In the genomic region with DNA sequence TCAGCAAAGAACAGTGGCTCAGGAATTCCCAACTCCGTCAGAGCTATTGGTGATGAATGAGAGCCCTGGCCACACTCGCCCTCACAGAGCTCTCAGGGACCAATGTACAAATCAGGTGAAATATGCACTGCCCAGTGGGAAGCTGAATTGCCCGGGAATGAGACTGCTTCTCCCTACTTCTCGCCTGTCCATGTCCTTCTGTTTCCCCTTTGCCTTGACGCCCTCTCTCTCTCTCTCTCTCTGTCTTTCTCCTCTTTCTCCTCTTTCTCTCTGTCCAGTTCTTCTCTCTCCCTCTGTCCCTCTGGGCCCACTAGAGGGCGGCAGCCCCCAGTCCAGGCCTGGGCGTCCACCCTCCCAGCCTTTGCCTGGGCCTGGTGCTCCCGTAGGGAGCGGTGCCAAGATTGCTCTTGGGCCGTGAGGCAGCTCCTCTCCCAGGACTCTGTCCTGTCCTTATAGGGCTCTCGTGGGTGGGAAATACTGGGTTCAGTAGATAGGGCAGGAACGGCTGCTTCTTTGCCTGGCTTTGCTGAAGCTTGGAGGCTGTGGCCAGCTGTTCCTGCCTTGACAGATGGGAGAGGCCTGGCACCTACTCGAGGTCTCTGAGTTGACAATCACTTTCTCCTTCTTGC, we compare ENCODE assay signal across 1 cellular context.
TF ChIP-seq lines count a peak whose summit lies in the region.

No MANE protein-coding gene starts in this region.

TF ChIP-seq in HepG2, 621 proteins besides CTCF, POLR2A, EP300 and RAD21 (continued from another document and continues in another):
- TF ChIP-seq, protein P1, sequence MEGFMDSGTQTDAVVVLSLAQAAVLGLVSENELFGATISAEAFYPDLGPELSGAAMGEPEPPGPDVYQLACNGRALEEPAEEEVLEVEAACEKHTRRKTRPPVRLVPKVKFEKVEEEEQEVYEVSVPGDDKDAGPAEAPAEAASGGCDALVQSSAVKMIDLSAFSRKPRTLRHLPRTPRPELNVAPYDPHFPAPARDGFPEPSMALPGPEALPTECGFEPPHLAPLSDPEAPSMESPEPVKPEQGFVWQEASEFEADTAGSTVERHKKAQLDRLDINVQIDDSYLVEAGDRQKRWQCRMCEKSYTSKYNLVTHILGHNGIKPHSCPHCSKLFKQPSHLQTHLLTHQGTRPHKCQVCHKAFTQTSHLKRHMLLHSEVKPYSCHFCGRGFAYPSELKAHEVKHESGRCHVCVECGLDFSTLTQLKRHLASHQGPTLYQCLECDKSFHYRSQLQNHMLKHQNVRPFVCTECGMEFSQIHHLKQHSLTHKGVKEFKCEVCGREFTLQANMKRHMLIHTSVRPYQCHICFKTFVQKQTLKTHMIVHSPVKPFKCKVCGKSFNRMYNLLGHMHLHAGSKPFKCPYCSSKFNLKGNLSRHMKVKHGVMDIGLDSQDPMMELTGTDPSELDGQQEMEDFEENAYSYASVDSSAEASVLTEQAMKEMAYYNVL (CRISPR knock-in tag; IDR thresholded peaks at IDR 0.05; ENCODE audit: borderline replicate concordance): peak; percentile 98
- TF ChIP-seq TFE3 (CRISPR knock-in tag; IDR thresholded peaks at IDR 0.05) (peak; percentile 22; the same call in 1 of the 2 replicates), ZNF616 (CRISPR knock-in tag; IDR thresholded peaks at IDR 0.05; ENCODE audit: low read depth) (no peak), MED13 (CRISPR knock-in tag; IDR thresholded peaks at IDR 0.05) (no peak), NPAS2 (CRISPR knock-in tag; IDR thresholded peaks at IDR 0.05; ENCODE audit: borderline replicate concordance) (no peak), SMC3 (IDR thresholded peaks at IDR 0.05; ENCODE audit: low read length) (peak; percentile 66), KLF13 (CRISPR knock-in tag; IDR thresholded peaks at IDR 0.05) (no peak), ZNF12 (CRISPR knock-in tag; IDR thresholded peaks at IDR 0.05) (no peak), HINFP (CRISPR knock-in tag; IDR thresholded peaks at IDR 0.05; ENCODE audit: low read depth) (peak; percentile 32; the same call in 1 of the 2 replicates), ZNF10 (CRISPR knock-in tag; IDR thresholded peaks at IDR 0.05; ENCODE audit: borderline replicate concordance, low read depth) (no peak), DR1 (CRISPR knock-in tag; IDR thresholded peaks at IDR 0.05) (no peak), THYN1 (CRISPR knock-in tag; IDR thresholded peaks at IDR 0.05; ENCODE audit: borderline replicate concordance, low read depth) (0 out of 2 replicates have a peak, but pooled peaks have one; percentile 74), FOXJ3 (CRISPR knock-in tag; IDR thresholded peaks at IDR 0.05; ENCODE audit: borderline replicate concordance) (no peak), ZBTB1 (CRISPR knock-in tag; IDR thresholded peaks at IDR 0.05; ENCODE audit: borderline replicate concordance) (no peak), ZMYM4 (CRISPR knock-in tag; IDR thresholded peaks at IDR 0.05) (peak; percentile 58; the same call in 1 of the 2 replicates), SATB2 (CRISPR knock-in tag; IDR thresholded peaks at IDR 0.05) (no peak)
- TF ChIP-seq, protein P2, sequence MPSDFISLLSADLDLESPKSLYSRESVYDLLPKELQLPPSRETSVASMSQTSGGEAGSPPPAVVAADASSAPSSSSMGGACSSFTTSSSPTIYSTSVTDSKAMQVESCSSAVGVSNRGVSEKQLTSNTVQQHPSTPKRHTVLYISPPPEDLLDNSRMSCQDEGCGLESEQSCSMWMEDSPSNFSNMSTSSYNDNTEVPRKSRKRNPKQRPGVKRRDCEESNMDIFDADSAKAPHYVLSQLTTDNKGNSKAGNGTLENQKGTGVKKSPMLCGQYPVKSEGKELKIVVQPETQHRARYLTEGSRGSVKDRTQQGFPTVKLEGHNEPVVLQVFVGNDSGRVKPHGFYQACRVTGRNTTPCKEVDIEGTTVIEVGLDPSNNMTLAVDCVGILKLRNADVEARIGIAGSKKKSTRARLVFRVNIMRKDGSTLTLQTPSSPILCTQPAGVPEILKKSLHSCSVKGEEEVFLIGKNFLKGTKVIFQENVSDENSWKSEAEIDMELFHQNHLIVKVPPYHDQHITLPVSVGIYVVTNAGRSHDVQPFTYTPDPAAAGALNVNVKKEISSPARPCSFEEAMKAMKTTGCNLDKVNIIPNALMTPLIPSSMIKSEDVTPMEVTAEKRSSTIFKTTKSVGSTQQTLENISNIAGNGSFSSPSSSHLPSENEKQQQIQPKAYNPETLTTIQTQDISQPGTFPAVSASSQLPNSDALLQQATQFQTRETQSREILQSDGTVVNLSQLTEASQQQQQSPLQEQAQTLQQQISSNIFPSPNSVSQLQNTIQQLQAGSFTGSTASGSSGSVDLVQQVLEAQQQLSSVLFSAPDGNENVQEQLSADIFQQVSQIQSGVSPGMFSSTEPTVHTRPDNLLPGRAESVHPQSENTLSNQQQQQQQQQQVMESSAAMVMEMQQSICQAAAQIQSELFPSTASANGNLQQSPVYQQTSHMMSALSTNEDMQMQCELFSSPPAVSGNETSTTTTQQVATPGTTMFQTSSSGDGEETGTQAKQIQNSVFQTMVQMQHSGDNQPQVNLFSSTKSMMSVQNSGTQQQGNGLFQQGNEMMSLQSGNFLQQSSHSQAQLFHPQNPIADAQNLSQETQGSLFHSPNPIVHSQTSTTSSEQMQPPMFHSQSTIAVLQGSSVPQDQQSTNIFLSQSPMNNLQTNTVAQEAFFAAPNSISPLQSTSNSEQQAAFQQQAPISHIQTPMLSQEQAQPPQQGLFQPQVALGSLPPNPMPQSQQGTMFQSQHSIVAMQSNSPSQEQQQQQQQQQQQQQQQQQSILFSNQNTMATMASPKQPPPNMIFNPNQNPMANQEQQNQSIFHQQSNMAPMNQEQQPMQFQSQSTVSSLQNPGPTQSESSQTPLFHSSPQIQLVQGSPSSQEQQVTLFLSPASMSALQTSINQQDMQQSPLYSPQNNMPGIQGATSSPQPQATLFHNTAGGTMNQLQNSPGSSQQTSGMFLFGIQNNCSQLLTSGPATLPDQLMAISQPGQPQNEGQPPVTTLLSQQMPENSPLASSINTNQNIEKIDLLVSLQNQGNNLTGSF (CRISPR knock-in tag; IDR thresholded peaks at IDR 0.05): no peak
- TF ChIP-seq, protein P3, sequence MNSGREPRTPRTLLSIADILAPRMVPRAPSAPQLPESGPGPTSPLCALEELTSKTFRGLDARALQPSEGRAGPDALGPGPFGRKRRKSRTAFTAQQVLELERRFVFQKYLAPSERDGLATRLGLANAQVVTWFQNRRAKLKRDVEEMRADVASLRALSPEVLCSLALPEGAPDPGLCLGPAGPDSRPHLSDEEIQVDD (CRISPR knock-in tag; IDR thresholded peaks at IDR 0.05; ENCODE audit: borderline replicate concordance): peak; percentile 50; the same call in 1 of the 2 replicates
- TF ChIP-seq, protein P4, sequence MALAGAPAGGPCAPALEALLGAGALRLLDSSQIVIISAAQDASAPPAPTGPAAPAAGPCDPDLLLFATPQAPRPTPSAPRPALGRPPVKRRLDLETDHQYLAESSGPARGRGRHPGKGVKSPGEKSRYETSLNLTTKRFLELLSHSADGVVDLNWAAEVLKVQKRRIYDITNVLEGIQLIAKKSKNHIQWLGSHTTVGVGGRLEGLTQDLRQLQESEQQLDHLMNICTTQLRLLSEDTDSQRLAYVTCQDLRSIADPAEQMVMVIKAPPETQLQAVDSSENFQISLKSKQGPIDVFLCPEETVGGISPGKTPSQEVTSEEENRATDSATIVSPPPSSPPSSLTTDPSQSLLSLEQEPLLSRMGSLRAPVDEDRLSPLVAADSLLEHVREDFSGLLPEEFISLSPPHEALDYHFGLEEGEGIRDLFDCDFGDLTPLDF (CRISPR knock-in tag; IDR thresholded peaks at IDR 0.05): no peak
- TF ChIP-seq, protein P5, sequence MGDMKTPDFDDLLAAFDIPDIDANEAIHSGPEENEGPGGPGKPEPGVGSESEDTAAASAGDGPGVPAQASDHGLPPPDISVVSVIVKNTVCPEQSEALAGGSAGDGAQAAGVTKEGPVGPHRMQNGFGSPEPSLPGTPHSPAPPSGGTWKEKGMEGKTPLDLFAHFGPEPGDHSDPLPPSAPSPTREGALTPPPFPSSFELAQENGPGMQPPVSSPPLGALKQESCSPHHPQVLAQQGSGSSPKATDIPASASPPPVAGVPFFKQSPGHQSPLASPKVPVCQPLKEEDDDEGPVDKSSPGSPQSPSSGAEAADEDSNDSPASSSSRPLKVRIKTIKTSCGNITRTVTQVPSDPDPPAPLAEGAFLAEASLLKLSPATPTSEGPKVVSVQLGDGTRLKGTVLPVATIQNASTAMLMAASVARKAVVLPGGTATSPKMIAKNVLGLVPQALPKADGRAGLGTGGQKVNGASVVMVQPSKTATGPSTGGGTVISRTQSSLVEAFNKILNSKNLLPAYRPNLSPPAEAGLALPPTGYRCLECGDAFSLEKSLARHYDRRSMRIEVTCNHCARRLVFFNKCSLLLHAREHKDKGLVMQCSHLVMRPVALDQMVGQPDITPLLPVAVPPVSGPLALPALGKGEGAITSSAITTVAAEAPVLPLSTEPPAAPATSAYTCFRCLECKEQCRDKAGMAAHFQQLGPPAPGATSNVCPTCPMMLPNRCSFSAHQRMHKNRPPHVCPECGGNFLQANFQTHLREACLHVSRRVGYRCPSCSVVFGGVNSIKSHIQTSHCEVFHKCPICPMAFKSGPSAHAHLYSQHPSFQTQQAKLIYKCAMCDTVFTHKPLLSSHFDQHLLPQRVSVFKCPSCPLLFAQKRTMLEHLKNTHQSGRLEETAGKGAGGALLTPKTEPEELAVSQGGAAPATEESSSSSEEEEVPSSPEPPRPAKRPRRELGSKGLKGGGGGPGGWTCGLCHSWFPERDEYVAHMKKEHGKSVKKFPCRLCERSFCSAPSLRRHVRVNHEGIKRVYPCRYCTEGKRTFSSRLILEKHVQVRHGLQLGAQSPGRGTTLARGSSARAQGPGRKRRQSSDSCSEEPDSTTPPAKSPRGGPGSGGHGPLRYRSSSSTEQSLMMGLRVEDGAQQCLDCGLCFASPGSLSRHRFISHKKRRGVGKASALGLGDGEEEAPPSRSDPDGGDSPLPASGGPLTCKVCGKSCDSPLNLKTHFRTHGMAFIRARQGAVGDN (CRISPR knock-in tag; IDR thresholded peaks at IDR 0.05): peak; percentile 96
- TF ChIP-seq, protein P6, sequence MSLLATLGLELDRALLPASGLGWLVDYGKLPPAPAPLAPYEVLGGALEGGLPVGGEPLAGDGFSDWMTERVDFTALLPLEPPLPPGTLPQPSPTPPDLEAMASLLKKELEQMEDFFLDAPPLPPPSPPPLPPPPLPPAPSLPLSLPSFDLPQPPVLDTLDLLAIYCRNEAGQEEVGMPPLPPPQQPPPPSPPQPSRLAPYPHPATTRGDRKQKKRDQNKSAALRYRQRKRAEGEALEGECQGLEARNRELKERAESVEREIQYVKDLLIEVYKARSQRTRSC (CRISPR knock-in tag; IDR thresholded peaks at IDR 0.05; ENCODE audit: low read depth): no peak
- TF ChIP-seq, protein P7, sequence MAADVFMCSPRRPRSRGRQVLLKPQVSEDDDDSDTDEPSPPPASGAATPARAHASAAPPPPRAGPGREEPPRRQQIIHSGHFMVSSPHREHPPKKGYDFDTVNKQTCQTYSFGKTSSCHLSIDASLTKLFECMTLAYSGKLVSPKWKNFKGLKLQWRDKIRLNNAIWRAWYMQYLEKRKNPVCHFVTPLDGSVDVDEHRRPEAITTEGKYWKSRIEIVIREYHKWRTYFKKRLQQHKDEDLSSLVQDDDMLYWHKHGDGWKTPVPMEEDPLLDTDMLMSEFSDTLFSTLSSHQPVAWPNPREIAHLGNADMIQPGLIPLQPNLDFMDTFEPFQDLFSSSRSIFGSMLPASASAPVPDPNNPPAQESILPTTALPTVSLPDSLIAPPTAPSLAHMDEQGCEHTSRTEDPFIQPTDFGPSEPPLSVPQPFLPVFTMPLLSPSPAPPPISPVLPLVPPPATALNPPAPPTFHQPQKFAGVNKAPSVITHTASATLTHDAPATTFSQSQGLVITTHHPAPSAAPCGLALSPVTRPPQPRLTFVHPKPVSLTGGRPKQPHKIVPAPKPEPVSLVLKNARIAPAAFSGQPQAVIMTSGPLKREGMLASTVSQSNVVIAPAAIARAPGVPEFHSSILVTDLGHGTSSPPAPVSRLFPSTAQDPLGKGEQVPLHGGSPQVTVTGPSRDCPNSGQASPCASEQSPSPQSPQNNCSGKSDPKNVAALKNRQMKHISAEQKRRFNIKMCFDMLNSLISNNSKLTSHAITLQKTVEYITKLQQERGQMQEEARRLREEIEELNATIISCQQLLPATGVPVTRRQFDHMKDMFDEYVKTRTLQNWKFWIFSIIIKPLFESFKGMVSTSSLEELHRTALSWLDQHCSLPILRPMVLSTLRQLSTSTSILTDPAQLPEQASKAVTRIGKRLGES (CRISPR knock-in tag; IDR thresholded peaks at IDR 0.05; ENCODE audit: borderline replicate concordance): no peak
